1 cellular context compared by ENCODE assay signal in the genomic region with DNA sequence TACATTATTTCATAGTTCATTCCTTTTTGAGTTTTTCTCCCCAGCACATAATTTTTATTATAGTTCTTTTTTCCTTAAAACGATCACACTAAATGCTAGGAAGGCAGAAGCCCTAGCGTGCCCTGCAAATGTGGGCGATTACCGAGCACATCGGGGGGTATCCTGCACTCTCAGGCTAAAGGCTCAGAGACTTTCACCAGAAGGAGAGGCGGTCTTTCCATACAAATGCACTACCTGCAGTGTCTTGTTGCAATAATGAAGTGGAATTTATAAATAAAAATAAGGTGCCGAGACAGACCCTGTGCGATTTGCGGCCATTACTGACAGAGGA.
A peak's percentile ranks its signal among the peaks of the same experiment; 100 is the strongest.
TF ChIP-seq lines count a peak whose summit lies in the region.

No MANE protein-coding gene starts in this region.

TF ChIP-seq in HEK293, 187 proteins besides CTCF, POLR2A, EP300 and RAD21 (continued from another document):
- TF ChIP-seq, protein P1, sequence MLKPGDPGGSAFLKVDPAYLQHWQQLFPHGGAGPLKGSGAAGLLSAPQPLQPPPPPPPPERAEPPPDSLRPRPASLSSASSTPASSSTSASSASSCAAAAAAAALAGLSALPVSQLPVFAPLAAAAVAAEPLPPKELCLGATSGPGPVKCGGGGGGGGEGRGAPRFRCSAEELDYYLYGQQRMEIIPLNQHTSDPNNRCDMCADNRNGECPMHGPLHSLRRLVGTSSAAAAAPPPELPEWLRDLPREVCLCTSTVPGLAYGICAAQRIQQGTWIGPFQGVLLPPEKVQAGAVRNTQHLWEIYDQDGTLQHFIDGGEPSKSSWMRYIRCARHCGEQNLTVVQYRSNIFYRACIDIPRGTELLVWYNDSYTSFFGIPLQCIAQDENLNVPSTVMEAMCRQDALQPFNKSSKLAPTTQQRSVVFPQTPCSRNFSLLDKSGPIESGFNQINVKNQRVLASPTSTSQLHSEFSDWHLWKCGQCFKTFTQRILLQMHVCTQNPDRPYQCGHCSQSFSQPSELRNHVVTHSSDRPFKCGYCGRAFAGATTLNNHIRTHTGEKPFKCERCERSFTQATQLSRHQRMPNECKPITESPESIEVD (tag by site-specific recombination; IDR thresholded peaks at IDR 0.05) = peak; percentile 86
- TF ChIP-seq, protein P2, sequence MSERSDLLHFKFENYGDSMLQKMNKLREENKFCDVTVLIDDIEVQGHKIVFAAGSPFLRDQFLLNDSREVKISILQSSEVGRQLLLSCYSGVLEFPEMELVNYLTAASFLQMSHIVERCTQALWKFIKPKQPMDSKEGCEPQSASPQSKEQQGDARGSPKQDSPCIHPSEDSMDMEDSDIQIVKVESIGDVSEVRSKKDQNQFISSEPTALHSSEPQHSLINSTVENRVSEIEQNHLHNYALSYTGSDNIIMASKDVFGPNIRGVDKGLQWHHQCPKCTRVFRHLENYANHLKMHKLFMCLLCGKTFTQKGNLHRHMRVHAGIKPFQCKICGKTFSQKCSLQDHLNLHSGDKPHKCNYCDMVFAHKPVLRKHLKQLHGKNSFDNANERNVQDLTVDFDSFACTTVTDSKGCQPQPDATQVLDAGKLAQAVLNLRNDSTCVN (tag by site-specific recombination; optimal IDR thresholded peaks at IDR 0.05) = peak; percentile 9
- TF ChIP-seq YY1 (tag by site-specific recombination; IDR thresholded peaks at IDR 0.05) (no peak), ZNF76 (tag by site-specific recombination; IDR thresholded peaks at IDR 0.05; ENCODE audit: borderline replicate concordance, low read depth) (no peak), ZBTB17 (tag by site-specific recombination; IDR thresholded peaks at IDR 0.05) (peak; percentile 74), ZNF660 (tag by site-specific recombination; IDR thresholded peaks at IDR 0.05) (no peak), ZNF837 (tag by site-specific recombination; IDR thresholded peaks at IDR 0.05) (no peak), WT1 (tag by site-specific recombination; IDR thresholded peaks at IDR 0.05) (no peak)
- TF ChIP-seq, protein P3, sequence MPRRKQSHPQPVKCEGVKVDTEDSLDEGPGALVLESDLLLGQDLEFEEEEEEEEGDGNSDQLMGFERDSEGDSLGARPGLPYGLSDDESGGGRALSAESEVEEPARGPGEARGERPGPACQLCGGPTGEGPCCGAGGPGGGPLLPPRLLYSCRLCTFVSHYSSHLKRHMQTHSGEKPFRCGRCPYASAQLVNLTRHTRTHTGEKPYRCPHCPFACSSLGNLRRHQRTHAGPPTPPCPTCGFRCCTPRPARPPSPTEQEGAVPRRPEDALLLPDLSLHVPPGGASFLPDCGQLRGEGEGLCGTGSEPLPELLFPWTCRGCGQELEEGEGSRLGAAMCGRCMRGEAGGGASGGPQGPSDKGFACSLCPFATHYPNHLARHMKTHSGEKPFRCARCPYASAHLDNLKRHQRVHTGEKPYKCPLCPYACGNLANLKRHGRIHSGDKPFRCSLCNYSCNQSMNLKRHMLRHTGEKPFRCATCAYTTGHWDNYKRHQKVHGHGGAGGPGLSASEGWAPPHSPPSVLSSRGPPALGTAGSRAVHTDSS (tag by site-specific recombination; IDR thresholded peaks at IDR 0.05) = no peak
- TF ChIP-seq, protein P4, sequence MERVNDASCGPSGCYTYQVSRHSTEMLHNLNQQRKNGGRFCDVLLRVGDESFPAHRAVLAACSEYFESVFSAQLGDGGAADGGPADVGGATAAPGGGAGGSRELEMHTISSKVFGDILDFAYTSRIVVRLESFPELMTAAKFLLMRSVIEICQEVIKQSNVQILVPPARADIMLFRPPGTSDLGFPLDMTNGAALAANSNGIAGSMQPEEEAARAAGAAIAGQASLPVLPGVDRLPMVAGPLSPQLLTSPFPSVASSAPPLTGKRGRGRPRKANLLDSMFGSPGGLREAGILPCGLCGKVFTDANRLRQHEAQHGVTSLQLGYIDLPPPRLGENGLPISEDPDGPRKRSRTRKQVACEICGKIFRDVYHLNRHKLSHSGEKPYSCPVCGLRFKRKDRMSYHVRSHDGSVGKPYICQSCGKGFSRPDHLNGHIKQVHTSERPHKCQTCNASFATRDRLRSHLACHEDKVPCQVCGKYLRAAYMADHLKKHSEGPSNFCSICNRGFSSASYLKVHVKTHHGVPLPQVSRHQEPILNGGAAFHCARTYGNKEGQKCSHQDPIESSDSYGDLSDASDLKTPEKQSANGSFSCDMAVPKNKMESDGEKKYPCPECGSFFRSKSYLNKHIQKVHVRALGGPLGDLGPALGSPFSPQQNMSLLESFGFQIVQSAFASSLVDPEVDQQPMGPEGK (tag by site-specific recombination; IDR thresholded peaks at IDR 0.05) = no peak
- TF ChIP-seq, protein P5, sequence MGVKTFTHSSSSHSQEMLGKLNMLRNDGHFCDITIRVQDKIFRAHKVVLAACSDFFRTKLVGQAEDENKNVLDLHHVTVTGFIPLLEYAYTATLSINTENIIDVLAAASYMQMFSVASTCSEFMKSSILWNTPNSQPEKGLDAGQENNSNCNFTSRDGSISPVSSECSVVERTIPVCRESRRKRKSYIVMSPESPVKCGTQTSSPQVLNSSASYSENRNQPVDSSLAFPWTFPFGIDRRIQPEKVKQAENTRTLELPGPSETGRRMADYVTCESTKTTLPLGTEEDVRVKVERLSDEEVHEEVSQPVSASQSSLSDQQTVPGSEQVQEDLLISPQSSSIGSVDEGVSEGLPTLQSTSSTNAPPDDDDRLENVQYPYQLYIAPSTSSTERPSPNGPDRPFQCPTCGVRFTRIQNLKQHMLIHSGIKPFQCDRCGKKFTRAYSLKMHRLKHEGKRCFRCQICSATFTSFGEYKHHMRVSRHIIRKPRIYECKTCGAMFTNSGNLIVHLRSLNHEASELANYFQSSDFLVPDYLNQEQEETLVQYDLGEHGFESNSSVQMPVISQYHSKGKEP (tag by site-specific recombination; IDR thresholded peaks at IDR 0.05) = peak; percentile 86
